In the genomic region with DNA sequence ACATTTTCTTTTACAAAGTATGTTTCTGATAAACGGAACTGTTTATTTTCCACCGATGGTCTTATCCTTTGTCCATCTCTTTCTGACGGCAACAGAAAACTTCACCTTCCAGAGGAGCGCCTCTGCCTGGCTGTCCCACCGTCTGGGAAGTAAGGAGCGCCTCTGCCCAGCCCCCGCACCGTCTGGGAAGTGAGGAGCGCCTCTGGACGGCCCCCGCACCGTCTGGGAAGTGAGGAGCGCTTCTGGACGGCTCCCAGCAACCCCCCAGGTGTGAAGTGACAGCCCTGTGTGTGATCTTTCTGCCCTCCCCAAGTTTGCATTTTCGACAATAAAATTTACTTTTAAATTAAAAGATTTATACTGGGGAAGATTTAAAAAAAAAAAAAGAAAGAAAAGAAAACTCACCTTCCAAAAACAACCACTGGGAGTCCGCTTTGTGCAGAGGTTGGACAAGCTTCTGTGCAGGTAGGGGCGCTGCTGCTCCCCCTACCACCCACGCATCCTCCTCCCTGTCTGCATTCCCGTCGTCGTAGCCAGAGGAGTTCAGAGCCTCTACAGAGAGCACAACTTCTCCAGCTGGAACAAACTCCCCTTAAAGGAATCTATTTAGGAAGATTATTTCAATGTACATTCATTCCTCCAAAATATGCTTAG, we compare ENCODE assay signal across 9 cellular contexts. TPM values are rescaled to one million over a fixed set of nuclear protein-coding genes. Genes with fewer than 3 reads are reported as not detected.
DNase-seq lines count a peak whose midpoint lies in the region; ATAC-seq and TF ChIP-seq lines count a peak whose summit lies in the region.
"Had no signal": no experiment of that assay in that cellular context is flagged by ENCODE, and none has a peak within 500 bp of the region (broad histone marks: within the 10 kb centered on the region; RNA-seq: fewer than 3 reads in every experiment).

No MANE protein-coding gene starts in this region.

- H3K9ac ChIP-seq in MM.1S (ENCODE audit: low read length) (peak overlapping the region; percentile 95; the same call in 1 of the 2 replicates), endocrine pancreas (ENCODE audit: control insufficient read depth, insufficient read depth, low read length) (no peak overlapping the region), neuronal stem cell (ENCODE audit: low read depth, low read length, poor library complexity) (no peak overlapping the region)

- peak overlapping the region; percentile 67 for H3K18ac ChIP-seq in neuronal stem cell (ENCODE audit: low read length)

- no peak overlapping the region for H2AK5ac ChIP-seq in neuronal stem cell (ENCODE audit: low read depth, low read length)

- peaks cover 8% of the 10 kb centered on the region for H3F3A ChIP-seq in DOHH2 (ENCODE audit: control insufficient read depth, insufficient read depth)
- H3F3A ChIP-seq in MM.1S (ENCODE audit: insufficient read depth, low read length) = peaks cover 25% of the 10 kb centered on the region

- no peak overlapping the region for H3K14ac ChIP-seq in neuronal stem cell (ENCODE audit: low read length)

- H2BK5ac ChIP-seq in neuronal stem cell (ENCODE audit: low read length) = no peak overlapping the region

- H2BK15ac ChIP-seq in neuronal stem cell (ENCODE audit: low read length) = peak overlapping the region; percentile 14

- H3K23ac ChIP-seq in neuronal stem cell (ENCODE audit: low read depth, low read length, poor library complexity) = no peak overlapping the region

- H4K91ac ChIP-seq in neuronal stem cell (ENCODE audit: low read depth, low read length, poor library complexity) = no peak overlapping the region

- H3K4me2 ChIP-seq in DOHH2 (ENCODE audit: low read length) (peak overlapping the region; percentile 38; the same call in 1 of the 2 replicates), MM.1S (ENCODE audit: low read depth, low read length) (peak overlapping the region; percentile 99; the same call in 1 of the 2 replicates), neuronal stem cell (ENCODE audit: insufficient read depth, low read length, poor library complexity, severe bottlenecking) (no peak overlapping the region)

- no peak for ATAC-seq in HG03045 (IDR thresholded peaks at IDR 0.05; ENCODE audit: unreplicated experiment)

- H3K27me3 ChIP-seq in DOHH2 (ENCODE audit: control insufficient read depth, low read length) (peaks cover 25% of the 10 kb centered on the region), MM.1S (replicated peaks; ENCODE audit: insufficient read depth, low read length) (no peaks in the 10 kb centered on the region), endocrine pancreas (ENCODE audit: control insufficient read depth, insufficient read depth, low read length) (no peaks in the 10 kb centered on the region), neuronal stem cell (ENCODE audit: control insufficient read depth in 3 of 3, insufficient read depth in 3 of 3, low read depth in 1 of 3, low read length in 3 of 3) (no peaks in the 10 kb centered on the region)
- H3K27me3 ChIP-seq: SJCRH30 had no signal

- TF ChIP-seq CTCF in DOHH2 (IDR thresholded peaks at IDR 0.05; ENCODE audit: low read depth, low read length, poor library complexity, severe bottlenecking) (peak; percentile 60), MM.1S (IDR thresholded peaks at IDR 0.05; ENCODE audit: low read length) (peak; percentile 29)

- H3K4me3 ChIP-seq in DOHH2 (ENCODE audit: low read length) (no peak overlapping the region), MM.1S (ENCODE audit: low read length) (no peak overlapping the region), endocrine pancreas (ENCODE audit: control insufficient read depth, insufficient read depth, low read length) (peak overlapping the region; percentile 44), neuronal stem cell (ENCODE audit: low read length in 2 of 2) (no peak overlapping the region)

- peaks cover 34% of the 10 kb centered on the region for H3K4me1 ChIP-seq in DOHH2 (ENCODE audit: control insufficient read depth, low read length)
- H3K4me1 ChIP-seq in MM.1S (ENCODE audit: low read length) = peaks cover 36% of the 10 kb centered on the region
- H3K4me1 ChIP-seq in endocrine pancreas (ENCODE audit: control insufficient read depth, insufficient read depth, low read length) = no peaks in the 10 kb centered on the region
- H3K4me1 ChIP-seq in neuronal stem cell (ENCODE audit: control insufficient read depth in 2 of 2, insufficient read depth in 1 of 2, low read depth in 1 of 2, low read length in 2 of 2) = peaks cover 6 to 11% of the 10 kb centered on the region in 2 donors

- H3K79me2 ChIP-seq in DOHH2 (ENCODE audit: control insufficient read depth, low read length) = no peaks in the 10 kb centered on the region
- H3K79me2 ChIP-seq in MM.1S (ENCODE audit: low read length) = peaks cover 19% of the 10 kb centered on the region

- no peaks in the 10 kb centered on the region for H3K79me1 ChIP-seq in neuronal stem cell (ENCODE audit: low read depth, low read length)

- peaks cover 11% of the 10 kb centered on the region for H3K9me3 ChIP-seq in DOHH2 (ENCODE audit: control insufficient read depth, insufficient read depth, low read length)
- no peaks in the 10 kb centered on the region for H3K9me3 ChIP-seq in MM.1S (replicated peaks; ENCODE audit: insufficient read depth, low read length)
- no peaks in the 10 kb centered on the region for H3K9me3 ChIP-seq in endocrine pancreas (ENCODE audit: control insufficient read depth, low read length)
- peaks cover 4 to 8% of the 10 kb centered on the region in 2 donors for H3K9me3 ChIP-seq in neuronal stem cell (replicated peaks in 1 of 2; ENCODE audit: control insufficient read depth in 2 of 2, insufficient read depth in 1 of 2, low read depth in 1 of 2, low read length in 2 of 2)
- H3K9me3 ChIP-seq: SJCRH30 had no signal

- no peak overlapping the region for H4K8ac ChIP-seq in neuronal stem cell (ENCODE audit: low read depth, low read length)

- no peak for DNase-seq in MM.1S
- peak; percentile 26 for DNase-seq in neuronal stem cell (ENCODE audit: low spot score)
- no peak for DNase-seq in NOMO-1 treated with dmso at 0.1 percent for 144 hours (lab: John Stamatoyannopoulos, UW; ENCODE audit: unreplicated experiment)
- DNase-seq in UCSD-AML1 (lab: John Stamatoyannopoulos, UW; ENCODE audit: unreplicated experiment) = no peak
- no peak for DNase-seq in CD1c-positive myeloid dendritic cell (ENCODE audit: extremely low spot score)

- H2AFZ ChIP-seq in MM.1S (ENCODE audit: low read length) (no peak overlapping the region), neuronal stem cell (ENCODE audit: low read length) (peak overlapping the region; percentile 97)

- no CpG with 5 or more reads among the region's 21 CpGs for WGBS in neuronal stem cell (ENCODE audit: extremely low coverage in 2 of 2, insufficient read length in 2 of 2, insufficient replicate concordance in 1 of 2), 2 donors

- H3K4ac ChIP-seq in neuronal stem cell (ENCODE audit: low read length) = no peak overlapping the region

- H3K27ac ChIP-seq in DOHH2 (ENCODE audit: low read depth, low read length) (no peak overlapping the region), MM.1S (ENCODE audit: low read length) (peak overlapping the region; percentile 93; the same call in 1 of the 2 replicates), neuronal stem cell (replicated peaks; ENCODE audit: low read length) (no peak overlapping the region)

- no peaks in the 10 kb centered on the region for H3K36me3 ChIP-seq in DOHH2 (ENCODE audit: control insufficient read depth, low read length)
- no peaks in the 10 kb centered on the region for H3K36me3 ChIP-seq in MM.1S (replicated peaks; ENCODE audit: insufficient read depth, low read length)
- no peaks in the 10 kb centered on the region for H3K36me3 ChIP-seq in endocrine pancreas (ENCODE audit: control insufficient read depth, insufficient read depth, low read length)
- H3K36me3 ChIP-seq in neuronal stem cell (replicated peaks in 1 of 2; ENCODE audit: control insufficient read depth in 2 of 2, insufficient read depth in 2 of 2, low read length in 2 of 2) = no peaks in the 10 kb centered on the region
- H3K36me3 ChIP-seq: SJCRH30 had no signal

- H3K9me2 ChIP-seq in DOHH2 (replicated peaks; ENCODE audit: control insufficient read depth, low read length) = no peaks in the 10 kb centered on the region
- no peaks in the 10 kb centered on the region for H3K9me2 ChIP-seq in MM.1S (replicated peaks; ENCODE audit: insufficient read depth, low read length)

- no peak overlapping the region for H2BK120ac ChIP-seq in neuronal stem cell (ENCODE audit: low read depth, low read length)

- no peaks in the 10 kb centered on the region for H4K20me1 ChIP-seq in DOHH2 (ENCODE audit: control insufficient read depth, insufficient read depth, low read depth, low read length)
- no peaks in the 10 kb centered on the region for H4K20me1 ChIP-seq in MM.1S (ENCODE audit: insufficient read depth, low read length)

- H2BK12ac ChIP-seq in neuronal stem cell (ENCODE audit: low read length) = no peak overlapping the region

RNA-seq across cellular contexts. Expression of a gene that starts 1.0 kb away (rescaled TPM):
- polyA plus RNA-seq in neuronal stem cell (2013, experiment 1 of 2) = 2.9 TPM
- polyA plus RNA-seq in neuronal stem cell (2013, experiment 2 of 2) = 2.8 TPM

RNA-seq across cellular contexts. Expression of a gene that starts 23.7 kb away (rescaled TPM):
- polyA plus RNA-seq in neuronal stem cell (2013, experiment 1 of 2) = not detected
- polyA plus RNA-seq in neuronal stem cell (2013, experiment 2 of 2) = not detected

RNA-seq across cellular contexts. Expression of a gene that starts 32.9 kb away (rescaled TPM):
- polyA plus RNA-seq in neuronal stem cell (2013, experiment 1 of 2) = 18.7 TPM
- polyA plus RNA-seq in neuronal stem cell (2013, experiment 2 of 2) = 20.6 TPM

RNA-seq across cellular contexts. Expression of a gene that starts 39.8 kb away (rescaled TPM):
- polyA plus RNA-seq in neuronal stem cell (2013, experiment 1 of 2) = 1.2 TPM
- polyA plus RNA-seq in neuronal stem cell (2013, experiment 2 of 2) = 1.2 TPM

RNA-seq across cellular contexts. Expression of a gene that starts 59.5 kb away (rescaled TPM):
- polyA plus RNA-seq in neuronal stem cell (2013, experiment 1 of 2) = 3.5 TPM
- 3.9 TPM for polyA plus RNA-seq in neuronal stem cell (2013, experiment 2 of 2)
